14 cellular contexts compared by ENCODE assay signal in genomic region chr10:69869291-69869841, GRCh38.
DNase-seq lines count a peak whose midpoint lies in the region; ATAC-seq and TF ChIP-seq lines count a peak whose summit lies in the region.
"Had no signal": no experiment of that assay in that cellular context is flagged by ENCODE, and none has a peak within 500 bp of the region (broad histone marks: within the 10 kb centered on the region; RNA-seq: fewer than 3 reads in every experiment).

No MANE protein-coding gene starts in this region.

- H3K27me3 ChIP-seq in mesenchymal stem cell (ENCODE audit: control insufficient read depth in 1 of 2, insufficient read depth in 1 of 2, low read length in 2 of 2), result no peaks in the 10 kb centered on the region
- no peaks in the 10 kb centered on the region for H3K27me3 ChIP-seq in ascending aorta
- H3K27me3 ChIP-seq: SJSA1 had no signal

- peak overlapping the region in 1 of 2 experiments; percentile 48 for H3K4ac ChIP-seq in mesenchymal stem cell (ENCODE audit: low read depth in 1 of 2, low read length in 2 of 2)

- TF ChIP-seq CTCF in C4-2B (conservative IDR thresholded peaks at IDR 0.05), result no peak
- no peak for TF ChIP-seq CTCF in choroid plexus epithelial cell (conservative IDR thresholded peaks at IDR 0.05; ENCODE audit: low read depth, low read length)
- TF ChIP-seq CTCF in ascending aorta (IDR thresholded peaks at IDR 0.05), result no peak

- H3K18ac ChIP-seq in mesenchymal stem cell (ENCODE audit: low read depth in 1 of 2, low read length in 2 of 2), result no peak overlapping the region

- H3K27ac ChIP-seq in C4-2B (peak overlapping the region; percentile 10; the same call in 1 of the 2 replicates), mesenchymal stem cell (ENCODE audit: low read length, poor library complexity, severe bottlenecking) (no peak overlapping the region), ascending aorta (no peak overlapping the region)
- H3K27ac ChIP-seq: SJSA1 had no signal

- peaks cover 11% of the 10 kb centered on the region for H3K79me1 ChIP-seq in mesenchymal stem cell (replicated peaks; ENCODE audit: low read length, poor library complexity, severe bottlenecking)

- H4K8ac ChIP-seq in mesenchymal stem cell (ENCODE audit: low read length), result no peak overlapping the region

- H2BK12ac ChIP-seq in mesenchymal stem cell (ENCODE audit: low read length in 2 of 2), result no peak overlapping the region

- H3K4me2 ChIP-seq in mesenchymal stem cell (ENCODE audit: low read length, poor library complexity, severe bottlenecking), result no peak overlapping the region

- H3K4me1 ChIP-seq in mesenchymal stem cell (ENCODE audit: control insufficient read depth, insufficient read depth, low read depth, low read length) (peaks cover 31% of the 10 kb centered on the region), ascending aorta (no peaks in the 10 kb centered on the region)

- H3K4me3 ChIP-seq in choroid plexus epithelial cell (ENCODE audit: low read depth, low read length) (no peak overlapping the region), mesenchymal stem cell (ENCODE audit: insufficient read depth in 1 of 2, low read depth in 1 of 2, low read length in 2 of 2) (peak overlapping the region in 1 of 2 experiments; percentile 51), ascending aorta (no peak overlapping the region)
- H3K4me3 ChIP-seq: SJSA1 had no signal

- peaks cover 0 to 10% of the 10 kb centered on the region in 2 experiments for H3K36me3 ChIP-seq in mesenchymal stem cell (ENCODE audit: control insufficient read depth in 1 of 2, insufficient read depth in 2 of 2, low read depth in 1 of 2, low read length in 2 of 2)
- H3K36me3 ChIP-seq in ascending aorta, result peaks cover 0 to 2% of the 10 kb centered on the region in 2 donors

- peak overlapping the region; percentile 11 for H2BK120ac ChIP-seq in mesenchymal stem cell (ENCODE audit: low read depth, low read length)

- intact Hi-C loops in ascending aorta (cut with DNase I), result loop anchor here (5.0 kb wide), 1 partner anchor 43 kb away; no protein-coding TSS in a partner anchor

- no peak overlapping the region for H3K23ac ChIP-seq in mesenchymal stem cell (ENCODE audit: low read length in 2 of 2)

- H2AK5ac ChIP-seq in mesenchymal stem cell (ENCODE audit: low read length, severe bottlenecking), result peak overlapping the region; percentile 21

- peak; percentile 74 for DNase-seq in M059J (ENCODE audit: low read depth)
- DNase-seq in choroid plexus epithelial cell (ENCODE audit: low read depth), result peak; percentile 64
- DNase-seq in mesenchymal stem cell, result peak; percentile 59
- DNase-seq in stimulated activated CD4-positive, alpha-beta T cell treated with anti-CD3 and anti-CD28 coated beads, Interleukin-4, amount 100 ng/mL, for 24 hours, result no peak
- no peak for DNase-seq in ascending aorta (ENCODE audit: low spot score in 2 of 2)
- DNase-seq: activated CD4-positive, alpha-beta T cell treated with anti-CD3 and anti-CD28 coated beads for 48 hours; activated naive CD4-positive, alpha-beta T cell; CD4-positive, CD25-positive, alpha-beta regulatory T cell; NCI-H2227 treated with DMSO at 0.1 percent for 48 hours; trophoblast cell had no signal

- no peak overlapping the region for H2BK15ac ChIP-seq in mesenchymal stem cell (ENCODE audit: low read depth, poor library complexity, severe bottlenecking)

- 86% methylated on average over 3 of the region's 3 CpGs for WGBS in mesenchymal stem cell

- no peak overlapping the region for H3K14ac ChIP-seq in mesenchymal stem cell (ENCODE audit: low read length in 2 of 2)

- H3K9me3 ChIP-seq in mesenchymal stem cell (ENCODE audit: control insufficient read depth, low read length), result no peaks in the 10 kb centered on the region
- H3K9me3 ChIP-seq in ascending aorta, result no peaks in the 10 kb centered on the region
- H3K9me3 ChIP-seq: SJSA1 had no signal

- H4K91ac ChIP-seq in mesenchymal stem cell (ENCODE audit: low read length), result no peak overlapping the region

- H2AFZ ChIP-seq in mesenchymal stem cell (ENCODE audit: low read depth, low read length), result no peak overlapping the region

- H3K9ac ChIP-seq in mesenchymal stem cell (ENCODE audit: low read length), result peak overlapping the region; percentile 77

- ATAC-seq in HG02763 (IDR thresholded peaks at IDR 0.05; ENCODE audit: unreplicated experiment) (no peak), GM19395 (IDR thresholded peaks at IDR 0.05; ENCODE audit: unreplicated experiment) (no peak)

- no peak overlapping the region for H2BK5ac ChIP-seq in mesenchymal stem cell (ENCODE audit: low read depth, low read length, poor library complexity, severe bottlenecking)

Comparison
In these comparisons a context has a peak if more than half of its experiments do, and no peak if none do; other contexts are left out.
1. DNase-seq: peak in M059J (single experiment), choroid plexus epithelial cell (single experiment) and mesenchymal stem cell (single experiment); none in stimulated activated CD4-positive, alpha-beta T cell treated with anti-CD3 and anti-CD28 coated beads, Interleukin-4, amount 100 ng/mL, for 24 hours (single experiment) and ascending aorta (0 of 2).